In genomic region chr17:51064061-51064735, GRCh38 we compare ENCODE assay signal across 2 cellular contexts.
TF ChIP-seq lines count a peak whose summit lies in the region.

No MANE protein-coding gene starts in this region.

TF ChIP-seq in A549, 52 proteins besides CTCF, POLR2A, EP300 and RAD21 (continued from another document):
- no peak for TF ChIP-seq HOXB13 (CRISPR knock-in tag; IDR thresholded peaks at IDR 0.05; ENCODE audit: low read depth)
- TF ChIP-seq HMGXB4 (CRISPR knock-in tag; IDR thresholded peaks at IDR 0.05; ENCODE audit: borderline replicate concordance) = no peak
TF ChIP-seq in A549: peak in this region for 0.

TF ChIP-seq in GM12878, 131 proteins besides CTCF, POLR2A, EP300 and RAD21 (continued from another document):
- no peak for TF ChIP-seq MAX (IDR thresholded peaks at IDR 0.05; ENCODE audit: low read depth, low read length)
- TF ChIP-seq ATF3 (IDR thresholded peaks at IDR 0.05; ENCODE audit: borderline replicate concordance, extremely low read depth, low read depth, low read length) = no peak
- TF ChIP-seq CREM (IDR thresholded peaks at IDR 0.05; ENCODE audit: low read depth) = no peak
- TF ChIP-seq GABPA (IDR thresholded peaks at IDR 0.05; ENCODE audit: low read depth) = no peak
- no peak for TF ChIP-seq LARP7 (IDR thresholded peaks at IDR 0.05)
- no peak for TF ChIP-seq IRF4 (IDR thresholded peaks at IDR 0.05; ENCODE audit: low read depth, low read length)
- no peak for TF ChIP-seq YBX1 (IDR thresholded peaks at IDR 0.05)
- no peak for TF ChIP-seq SREBF2 (IDR thresholded peaks at IDR 0.05; ENCODE audit: low read length)
- no peak for TF ChIP-seq PKNOX1 (IDR thresholded peaks at IDR 0.05)
- no peak for TF ChIP-seq SKIL (IDR thresholded peaks at IDR 0.05; ENCODE audit: low read depth, poor library complexity, severe bottlenecking)
- no peak for TF ChIP-seq NKRF (conservative IDR thresholded peaks at IDR 0.05)
- no peak for TF ChIP-seq NRF1 (conservative IDR thresholded peaks at IDR 0.05; ENCODE audit: low read depth, low read length)
- no peak for TF ChIP-seq KAT2A (conservative IDR thresholded peaks at IDR 0.05; ENCODE audit: control insufficient read depth, low read depth, low read length)
- no peak for TF ChIP-seq REST (IDR thresholded peaks at IDR 0.05; ENCODE audit: low read depth, low read length)
